ENCODE assay signal across 23 cellular contexts in genomic region chr2:241760301-241760771, GRCh38. TPM values are rescaled to one million over a fixed set of nuclear protein-coding genes. Genes with fewer than 3 reads are reported as not detected.
DNase-seq lines count a peak whose midpoint lies in the region; ATAC-seq, FAIRE-seq and TF ChIP-seq lines count a peak whose summit lies in the region.
"Had no signal": no experiment of that assay in that cellular context is flagged by ENCODE, and none has a peak within 500 bp of the region (broad histone marks: within the 10 kb centered on the region; RNA-seq: fewer than 3 reads in every experiment).

No MANE protein-coding gene starts in this region.

- H3K9me3 Mint-ChIP-seq in stimulated activated naive B cell treated with anti-CD40 and anti-IgM and Interleukin-4, amounts not matched to agents 10 μg/mL and 1 μg/mL and 100 μg/mL, for 72 hours = peaks cover 0 to 2% of the 10 kb centered on the region in 2 donors
- H3K9me3 Mint-ChIP-seq: activated T-cell treated with anti-CD3 and anti-CD28 coated beads, Interleukin-2, amount 50 U/mL, for 4 hours had no signal

- ATAC-seq in right cardiac atrium (no peak), Right ventricle myocardium superior (ENCODE audit: poor library complexity) (no peak), IMR-90 (ENCODE audit: low read depth) (no peak), K562 (no peak), gastroesophageal sphincter (no peak)
- no peak for ATAC-seq in stimulated activated naive B cell treated with anti-CD40 and anti-IgM and Interleukin-4, amounts not matched to agents 10 μg/mL and 1 μg/mL and 100 μg/mL, for 72 hours (replicated peaks)
- ATAC-seq: activated T-cell treated with anti-CD3 and anti-CD28 coated beads, Interleukin-2, amount 50 U/mL, for 4 hours; left lung had no signal

- H3K27me3 ChIP-seq in right cardiac atrium (ENCODE audit: control insufficient read depth, insufficient read depth) = no peaks in the 10 kb centered on the region
- H3K27me3 ChIP-seq in IMR-90 (ENCODE audit: control insufficient read depth, insufficient read depth, low read length) = no peaks in the 10 kb centered on the region
- H3K27me3 ChIP-seq in K562 (ENCODE audit: control insufficient read depth in 2 of 2, insufficient read depth in 2 of 2, low read length in 2 of 2) = no peaks in the 10 kb centered on the region
- H3K27me3 ChIP-seq in gastroesophageal sphincter = no peaks in the 10 kb centered on the region
- H3K27me3 ChIP-seq: left lung, MG63 had no signal

- H2BK20ac ChIP-seq in IMR-90 (ENCODE audit: low read depth, low read length) = no peak overlapping the region

- H3K27ac Mint-ChIP-seq in stimulated activated naive B cell treated with anti-CD40 and anti-IgM and Interleukin-4, amounts not matched to agents 10 μg/mL and 1 μg/mL and 100 μg/mL, for 72 hours = peak overlapping the region; percentile 27
- H3K27ac Mint-ChIP-seq: activated naive CD8-positive, alpha-beta T cell had no signal

- no peak overlapping the region for H3K4me3 ChIP-seq in right cardiac atrium (ENCODE audit: low read length)
- H3K4me3 ChIP-seq in IMR-90 (ENCODE audit: insufficient read depth, low read depth, low read length) = no peak overlapping the region
- no peak overlapping the region for H3K4me3 ChIP-seq in K562
- H3K4me3 ChIP-seq in gastroesophageal sphincter = no peak overlapping the region
- H3K4me3 ChIP-seq: left lung, MG63, smooth muscle cell had no signal

- TF ChIP-seq CTCF in IMR-90 (conservative IDR thresholded peaks at IDR 0.05; ENCODE audit: low read depth, low read length) (no peak), K562 (IDR thresholded peaks at IDR 0.05 in 2 of 3, conservative IDR thresholded peaks at IDR 0.05 in 1 of 3; ENCODE audit: insufficient read depth in 2 of 3, low read depth in 1 of 3, low read length in 3 of 3) (no peak), gastroesophageal sphincter (IDR thresholded peaks at IDR 0.05) (no peak)

- in situ Hi-C loops in IMR-90 (cut with MboI; ENCODE audit: low sequenced_read_pairs) (no loop called here), K562 (cut with MboI) (no loop called here)

- DNase-seq in right cardiac atrium = peak in 2 of 3 donors; percentile 24 to 30
- no peak for DNase-seq in Right ventricle myocardium superior
- no peak for DNase-seq in IMR-90
- no peak for DNase-seq in K562 (ENCODE audit: extremely low read depth in 1 of 4, low spot score in 3 of 4)
- no peak for DNase-seq in stimulated activated naive B cell treated with anti-CD40 and anti-IgM and Interleukin-4, amounts not matched to agents 10 μg/mL and 1 μg/mL and 100 μg/mL, for 72 hours
- no peak for DNase-seq in stimulated activated CD4-positive, alpha-beta T cell treated with anti-CD3 and anti-CD28 coated beads, Interleukin-2, amount 100 ng/mL, for 48 hours
- DNase-seq: activated CD4-positive, alpha-beta T cell treated with anti-CD3 and anti-CD28 coated beads, Interleukin-2, amount 50 U/mL, for 1 hour; activated T-cell treated with anti-CD3 and anti-CD28 coated beads, Interleukin-2, amount 50 U/mL, for 4 hours; EL; HCEC 1CT; MG63; midbrain; NCI-H1436; NCI-H2171; NCI-H526 treated with DMSO at 0.1 percent for 48 hours had no signal

- H3K36me3 ChIP-seq in IMR-90 (ENCODE audit: control insufficient read depth, insufficient read depth, low read length) = peaks cover 33% of the 10 kb centered on the region
- peaks cover 47% of the 10 kb centered on the region; the same call in 2 of the 3 replicates for H3K36me3 ChIP-seq in K562 (ENCODE audit: control insufficient read depth, insufficient read depth, low read length)
- peaks cover 0 to 90% of the 10 kb centered on the region in 2 donors for H3K36me3 ChIP-seq in gastroesophageal sphincter

- H3K9me1 ChIP-seq in IMR-90 (ENCODE audit: insufficient read depth, low read length) = no peaks in the 10 kb centered on the region
- H3K9me1 ChIP-seq in K562 (ENCODE audit: control insufficient read depth, insufficient read depth, low read length) = no peaks in the 10 kb centered on the region

- peaks cover 0 to 2% of the 10 kb centered on the region in 2 donors for H3K4me1 Mint-ChIP-seq in stimulated activated naive B cell treated with anti-CD40 and anti-IgM and Interleukin-4, amounts not matched to agents 10 μg/mL and 1 μg/mL and 100 μg/mL, for 72 hours

- POLR2A ChIA-PET in IMR-90 (lab: Charles Lee; ENCODE audit: unreplicated experiment) = no interaction called here
- POLR2A ChIA-PET in K562 (lab: Yijun Ruan, JAX) = no interaction called here

- no peak for TF ChIP-seq POLR2A in IMR-90 (IDR thresholded peaks at IDR 0.05; ENCODE audit: low read depth, low read length)
- no peak for TF ChIP-seq POLR2A in K562 (conservative IDR thresholded peaks at IDR 0.05)
- TF ChIP-seq POLR2A in gastroesophageal sphincter (IDR thresholded peaks at IDR 0.05) = no peak

- H4K8ac ChIP-seq in IMR-90 (ENCODE audit: low read depth in 2 of 2, low read length in 2 of 2) = no peak overlapping the region

- no peak overlapping the region for H3K23ac ChIP-seq in IMR-90 (ENCODE audit: low read depth, low read length)

- H4K5ac ChIP-seq in IMR-90 (ENCODE audit: low read depth, low read length) = no peak overlapping the region

- H2BK120ac ChIP-seq in IMR-90 (ENCODE audit: low read depth, low read length) = no peak overlapping the region

- intact Hi-C loops in right cardiac atrium (cut with DNase I) = no loop called here
- intact Hi-C loops in Right ventricle myocardium superior (cut with DNase I) = no loop called here
- intact Hi-C loops in IMR-90 (cut with micrococcal nuclease) = no loop called here
- intact Hi-C loops in K562 (cut with micrococcal nuclease) = no loop called here

- H3K4me1 ChIP-seq in right cardiac atrium (ENCODE audit: control insufficient read depth, insufficient read depth, low read length) (no peaks in the 10 kb centered on the region), IMR-90 (ENCODE audit: control insufficient read depth, insufficient read depth, low read length) (no peaks in the 10 kb centered on the region), K562 (replicated peaks in 1 of 2; ENCODE audit: control insufficient read depth in 2 of 2, insufficient read depth in 2 of 2, low read length in 2 of 2) (peaks cover 13 to 23% of the 10 kb centered on the region in 2 experiments), gastroesophageal sphincter (no peaks in the 10 kb centered on the region)
- H3K4me1 ChIP-seq: left lung had no signal

- no peak overlapping the region for H3K18ac ChIP-seq in IMR-90 (ENCODE audit: low read depth, low read length)

- H3K36me3 Mint-ChIP-seq in stimulated activated naive B cell treated with anti-CD40 and anti-IgM and Interleukin-4, amounts not matched to agents 10 μg/mL and 1 μg/mL and 100 μg/mL, for 72 hours = peaks cover 30 to 46% of the 10 kb centered on the region in 2 donors

- H2AK5ac ChIP-seq in IMR-90 (ENCODE audit: low read depth, low read length) = no peak overlapping the region

- H3K14ac ChIP-seq in IMR-90 (replicated peaks; ENCODE audit: low read depth, low read length) = no peak overlapping the region

- CTCF ChIA-PET in IMR-90 (lab: Yijun Ruan, JAX) = no interaction called here
- CTCF ChIA-PET in K562 (lab: Yijun Ruan, JAX; ENCODE audit: low intra/inter-chr PET ratio) = no interaction called here

- TF ChIP-seq EP300 in K562 (IDR thresholded peaks at IDR 0.05; ENCODE audit: low read length) (no peak), gastroesophageal sphincter (IDR thresholded peaks at IDR 0.05) (no peak)

- TF ChIP-seq RAD21 in IMR-90 (IDR thresholded peaks at IDR 0.05; ENCODE audit: low read length) (no peak), K562 (CRISPR knock-in tag; conservative IDR thresholded peaks at IDR 0.05 in 1 of 2, IDR thresholded peaks at IDR 0.05 in 1 of 2) (no peak)

- peaks cover 0 to 5% of the 10 kb centered on the region in 2 experiments; a peak in 1 of 4 replicates for H3K79me1 ChIP-seq in IMR-90 (ENCODE audit: low read depth in 1 of 2, low read length in 2 of 2)

- no peak overlapping the region for H3K4me3 Mint-ChIP-seq in stimulated activated naive B cell treated with anti-CD40 and anti-IgM and Interleukin-4, amounts not matched to agents 10 μg/mL and 1 μg/mL and 100 μg/mL, for 72 hours
- H3K4me3 Mint-ChIP-seq: activated naive CD8-positive, alpha-beta T cell; activated T-cell treated with anti-CD3 and anti-CD28 coated beads, Interleukin-2, amount 50 U/mL, for 4 hours had no signal

- H3K9me3 ChIP-seq in right cardiac atrium (ENCODE audit: control insufficient read depth, low read length) (no peaks in the 10 kb centered on the region), IMR-90 (ENCODE audit: control insufficient read depth, insufficient read depth, low read length) (no peaks in the 10 kb centered on the region), K562 (replicated peaks; ENCODE audit: control insufficient read depth, insufficient read depth, low read depth, low read length) (no peaks in the 10 kb centered on the region), gastroesophageal sphincter (no peaks in the 10 kb centered on the region)
- H3K9me3 ChIP-seq: left lung, MG63 had no signal

- H3K9ac ChIP-seq in IMR-90 (ENCODE audit: low read depth, low read length) (no peak overlapping the region), K562 (ENCODE audit: insufficient read depth in 1 of 2, low read depth in 2 of 2, low read length in 2 of 2) (no peak overlapping the region)

- dilution Hi-C loops in IMR-90 (cut with HindIII; ENCODE audit: low sequenced_read_pairs, unreplicated experiment) = no loop called here

- H3K79me2 ChIP-seq in K562 (ENCODE audit: control insufficient read depth, insufficient read depth, low read length) = no peaks in the 10 kb centered on the region

- H4K91ac ChIP-seq in IMR-90 (ENCODE audit: insufficient read depth, low read depth, low read length) = no peak overlapping the region

- no peak overlapping the region for H2BK15ac ChIP-seq in IMR-90 (ENCODE audit: low read depth, low read length)

- H3K27me3 Mint-ChIP-seq in stimulated activated naive B cell treated with anti-CD40 and anti-IgM and Interleukin-4, amounts not matched to agents 10 μg/mL and 1 μg/mL and 100 μg/mL, for 72 hours = no peaks in the 10 kb centered on the region
- H3K27me3 Mint-ChIP-seq: activated naive CD8-positive, alpha-beta T cell; progenitor cell of endocrine pancreas had no signal

- no peak overlapping the region for H2AK9ac ChIP-seq in IMR-90 (replicated peaks; ENCODE audit: low read depth, low read length, poor library complexity)

- H3K56ac ChIP-seq in IMR-90 (ENCODE audit: extremely low read depth, insufficient read depth, low read length) = no peak overlapping the region

- H2AFZ ChIP-seq in IMR-90 (replicated peaks; ENCODE audit: low read length, poor library complexity) = peak overlapping the region; percentile 32
- no peak overlapping the region for H2AFZ ChIP-seq in K562 (ENCODE audit: low read depth, low read length)

- H2BK5ac ChIP-seq in IMR-90 (ENCODE audit: low read depth, low read length, poor library complexity, severe bottlenecking) = no peak overlapping the region

- no peak overlapping the region for H3K4ac ChIP-seq in IMR-90 (ENCODE audit: low read depth, low read length)

- no peak for FAIRE-seq in K562 (lab: Jason Lieb, UNC)
- FAIRE-seq: TTC549 had no signal

- H3K4me2 ChIP-seq in IMR-90 (ENCODE audit: low read depth, low read length) (no peak overlapping the region), K562 (ENCODE audit: insufficient read depth, low read length) (no peak overlapping the region)
- H3K4me2 ChIP-seq: smooth muscle cell had no signal

- 97% methylated on average over 17 of the region's 17 CpGs for WGBS in right cardiac atrium
- 100% methylated on average over 4 of the region's 17 CpGs; no CpG with 5 or more reads in 1 of the 2 experiments for WGBS in IMR-90 (ENCODE audit: extremely low coverage in 2 of 2, insufficient read length in 1 of 2), 2 experiments
- 98% methylated on average over 9 of the region's 17 CpGs for WGBS in K562 (ENCODE audit: insufficient coverage, low coverage, missing lambda C conversion rate)
- 100% methylated on average over 1 of the region's 17 CpGs; no CpG with 5 or more reads in 1 of the 2 donors for WGBS in gastroesophageal sphincter (ENCODE audit: low coverage in 1 of 2), 2 donors

- H3K27ac ChIP-seq in right cardiac atrium (ENCODE audit: low read length) (no peak overlapping the region), IMR-90 (ENCODE audit: insufficient read depth, low read length) (no peak overlapping the region), K562 (ENCODE audit: extremely low read depth, low read depth, low read length) (no peak overlapping the region), gastroesophageal sphincter (no peak overlapping the region)
- H3K27ac ChIP-seq: left lung had no signal

- no TSS peak for BruUV-seq in IMR-90 (replicated peaks; lab: Mats Ljungman, UMichigan)
- no TSS peak for BruUV-seq in K562 (replicated peaks; lab: Mats Ljungman, UMichigan)

- H4K20me1 ChIP-seq in IMR-90 (ENCODE audit: insufficient read depth, low read length) (peaks cover 7% of the 10 kb centered on the region), K562 (replicated peaks; ENCODE audit: control insufficient read depth, insufficient read depth, low read length) (no peaks in the 10 kb centered on the region)

RNA-seq across cellular contexts. Expression of gene GAL3ST2, which starts 16.3 kb away (rescaled TPM):
- total RNA-seq in right cardiac atrium = under 1 TPM in 2 of 4 donors, not detected in 2; 0.23 to 0.29 TPM
- polyA plus RNA-seq in right cardiac atrium = 0.09 TPM
- total RNA-seq in Right ventricle myocardium superior = not detected
- not detected in 2 replicates for total RNA-seq in IMR-90 (2012; rRNA removed)
- 0.07 TPM in 1 of 2 replicates, not detected in the other for polyA plus RNA-seq in IMR-90 (2012; rRNA removed)
- polyA plus RNA-seq in IMR-90 (2012; cell fraction: cytosol; rRNA removed) = 0.10 TPM in 1 of 2 replicates, not detected in the other
- polyA plus RNA-seq in IMR-90 (2012; cell fraction: nucleus; rRNA removed; ENCODE audit: low replicate concordance) = 0.26 and 0.51 TPM in 2 replicates
- 0.51 and 1.8 TPM in 2 replicates for total RNA-seq in K562 (2011; cell fraction: chromatin; rRNA removed; ENCODE audit: low replicate concordance)
- total RNA-seq in K562 (2011; cell fraction: nucleolus; rRNA removed) = 1.8 and 2.2 TPM in 2 replicates
- total RNA-seq in K562 (2011; cell fraction: nucleoplasm; rRNA removed) = 1.1 TPM in 1 of 2 replicates, not detected in the other
- 0.61 TPM in 1 of 2 replicates, not detected in the other for total RNA-seq in K562 (2014; rRNA removed)
- not detected in 2 replicates for total RNA-seq in K562 (2014; rRNA removed; fragmentation: Illumina TruSeq; extraction: Trizol)
- total RNA-seq in K562 (2015; rRNA removed; fragmentation: Illumina TruSeq; extraction: Trizol) = not detected in 2 replicates
- 0.31 and 0.42 TPM in 2 replicates for total RNA-seq in K562 (2021)
- 0.08 TPM in 1 of 2 replicates, not detected in the other for polyA plus RNA-seq in K562 (2011; rRNA removed)
- polyA plus RNA-seq in K562 (2011; cell fraction: cytosol; rRNA removed) = not detected in 2 replicates
- 0.15 and 0.43 TPM in 2 replicates for polyA plus RNA-seq in K562 (2011; cell fraction: nucleus; rRNA removed)
- polyA plus RNA-seq in K562 (2012) = 0.90 and 1.00 TPM in 2 replicates
- not detected in 2 replicates for polyA plus RNA-seq in K562 (2014; fragmentation: Illumina TruSeq; extraction: Trizol)
- not detected for polyA plus RNA-seq in K562 (2014; fragmentation: Nextera tagmentation; extraction: Ambion mirVana)
- polyA plus RNA-seq in K562 (2014; rRNA removed) = 0.38 TPM in 1 of 2 replicates, not detected in the other
- not detected in 2 replicates for polyA minus RNA-seq in K562 (2011; rRNA and poly(A)+ RNA removed)
- not detected in 2 replicates for polyA minus RNA-seq in K562 (2011; cell fraction: cytosol; rRNA and poly(A)+ RNA removed)
- polyA minus RNA-seq in K562 (2011; cell fraction: nucleus; rRNA and poly(A)+ RNA removed) = 0.33 and 0.67 TPM in 2 replicates
- under 1 TPM in 1 of 4 donors, not detected in 3; 0.40 TPM for total RNA-seq in gastroesophageal sphincter
- total RNA-seq: left lung, smooth muscle cell had no signal
- polyA plus RNA-seq: BJ, neural cell had no signal

RNA-seq across cellular contexts. Expression of gene D2HGDH, which starts 25.9 kb away (rescaled TPM):
- total RNA-seq in right cardiac atrium = 10 to 100 TPM; 16.1 to 22.3 (median 18.3) TPM
- 16.0 TPM for polyA plus RNA-seq in right cardiac atrium
- total RNA-seq in Right ventricle myocardium superior = 19.0 TPM
- 6.3 and 8.3 TPM in 2 replicates for total RNA-seq in IMR-90 (2012; rRNA removed)
- 22.1 and 23.0 TPM in 2 replicates for polyA plus RNA-seq in IMR-90 (2012; rRNA removed)
- polyA plus RNA-seq in IMR-90 (2012; cell fraction: cytosol; rRNA removed) = 18.3 and 27.2 TPM in 2 replicates
- 193 and 430 TPM in 2 replicates for polyA plus RNA-seq in IMR-90 (2012; cell fraction: nucleus; rRNA removed; ENCODE audit: low replicate concordance)
- total RNA-seq in K562 (2011; cell fraction: chromatin; rRNA removed; ENCODE audit: low replicate concordance) = 47.1 and 160 TPM in 2 replicates
- 99.4 and 106 TPM in 2 replicates for total RNA-seq in K562 (2011; cell fraction: nucleolus; rRNA removed)
- 49.9 and 63.9 TPM in 2 replicates for total RNA-seq in K562 (2011; cell fraction: nucleoplasm; rRNA removed)
- 22.4 and 23.3 TPM in 2 replicates for total RNA-seq in K562 (2014; rRNA removed)
- 1.7 and 4.4 TPM in 2 replicates for total RNA-seq in K562 (2014; rRNA removed; fragmentation: Illumina TruSeq; extraction: Trizol)
- total RNA-seq in K562 (2015; rRNA removed; fragmentation: Illumina TruSeq; extraction: Trizol) = 10.3 and 10.9 TPM in 2 replicates
- total RNA-seq in K562 (2021) = 26.0 and 30.8 TPM in 2 replicates
- 15.2 and 25.7 TPM in 2 replicates for polyA plus RNA-seq in K562 (2011; rRNA removed)
- 10.4 and 20.9 TPM in 2 replicates for polyA plus RNA-seq in K562 (2011; cell fraction: cytosol; rRNA removed)
- 136 and 197 TPM in 2 replicates for polyA plus RNA-seq in K562 (2011; cell fraction: nucleus; rRNA removed)
- 28.7 and 36.6 TPM in 2 replicates for polyA plus RNA-seq in K562 (2012)
- polyA plus RNA-seq in K562 (2014; fragmentation: Illumina TruSeq; extraction: Trizol) = 5.1 and 10.1 TPM in 2 replicates
- under 1 TPM; 0.39 to 0.52 TPM for polyA plus RNA-seq in K562 (2014; fragmentation: Nextera tagmentation; extraction: Ambion mirVana)
- polyA plus RNA-seq in K562 (2014; rRNA removed) = 26.5 and 29.0 TPM in 2 replicates
- polyA minus RNA-seq in K562 (2011; rRNA and poly(A)+ RNA removed) = 4.4 and 10.4 TPM in 2 replicates
- polyA minus RNA-seq in K562 (2011; cell fraction: cytosol; rRNA and poly(A)+ RNA removed) = 14.4 and 21.0 TPM in 2 replicates
- 33.7 and 35.7 TPM in 2 replicates for polyA minus RNA-seq in K562 (2011; cell fraction: nucleus; rRNA and poly(A)+ RNA removed)
- 10 to 100 TPM; 12.5 to 21.8 (median 13.3) TPM for total RNA-seq in gastroesophageal sphincter

RNA-seq across cellular contexts. Expression of gene NEU4, which starts 48.7 kb away (rescaled TPM):
- 1 to 10 TPM in 1 of 4 donors, under 1 TPM in 2, not detected in 1; 0.17 to 1.4 (median 0.84) TPM for total RNA-seq in right cardiac atrium
- polyA plus RNA-seq in right cardiac atrium = 0.68 TPM
- total RNA-seq in Right ventricle myocardium superior = not detected
- not detected in 2 replicates for total RNA-seq in IMR-90 (2012; rRNA removed)
- polyA plus RNA-seq in IMR-90 (2012; rRNA removed) = not detected in 2 replicates
- polyA plus RNA-seq in IMR-90 (2012; cell fraction: cytosol; rRNA removed) = not detected in 2 replicates
- 0.07 TPM in 2 replicates for polyA plus RNA-seq in IMR-90 (2012; cell fraction: nucleus; rRNA removed; ENCODE audit: low replicate concordance)
- total RNA-seq in K562 (2011; cell fraction: chromatin; rRNA removed; ENCODE audit: low replicate concordance) = 1.3 TPM in 1 of 2 replicates, not detected in the other
- total RNA-seq in K562 (2011; cell fraction: nucleolus; rRNA removed) = 0.50 and 0.66 TPM in 2 replicates
- 0.29 and 1.1 TPM in 2 replicates for total RNA-seq in K562 (2011; cell fraction: nucleoplasm; rRNA removed)
- not detected in 2 replicates for total RNA-seq in K562 (2014; rRNA removed)
- total RNA-seq in K562 (2014; rRNA removed; fragmentation: Illumina TruSeq; extraction: Trizol) = not detected in 2 replicates
- total RNA-seq in K562 (2015; rRNA removed; fragmentation: Illumina TruSeq; extraction: Trizol) = not detected in 2 replicates
- total RNA-seq in K562 (2021) = 0.38 and 0.40 TPM in 2 replicates
- polyA plus RNA-seq in K562 (2011; rRNA removed) = 0.12 TPM in 1 of 2 replicates, not detected in the other
- polyA plus RNA-seq in K562 (2011; cell fraction: cytosol; rRNA removed) = 0.12 and 0.21 TPM in 2 replicates
- 0.14 and 0.65 TPM in 2 replicates for polyA plus RNA-seq in K562 (2011; cell fraction: nucleus; rRNA removed)
- polyA plus RNA-seq in K562 (2012) = 0.55 and 1.1 TPM in 2 replicates
- not detected in 2 replicates for polyA plus RNA-seq in K562 (2014; fragmentation: Illumina TruSeq; extraction: Trizol)
- not detected for polyA plus RNA-seq in K562 (2014; fragmentation: Nextera tagmentation; extraction: Ambion mirVana)
- 0.01 TPM in 1 of 2 replicates, not detected in the other for polyA plus RNA-seq in K562 (2014; rRNA removed)
- not detected in 2 replicates for polyA minus RNA-seq in K562 (2011; rRNA and poly(A)+ RNA removed)
- polyA minus RNA-seq in K562 (2011; cell fraction: cytosol; rRNA and poly(A)+ RNA removed) = not detected in 2 replicates
- polyA minus RNA-seq in K562 (2011; cell fraction: nucleus; rRNA and poly(A)+ RNA removed) = 0.27 TPM in 1 of 2 replicates, not detected in the other
- total RNA-seq in gastroesophageal sphincter = 1 to 10 TPM in 1 of 4 donors, under 1 TPM in 1, not detected in 2; 0.47 to 2.0 TPM
- total RNA-seq: smooth muscle cell had no signal
- polyA plus RNA-seq: BJ, neural cell had no signal

RNA-seq across cellular contexts. Expression of gene ING5, which starts 58.5 kb away (rescaled TPM):
- total RNA-seq in right cardiac atrium (10 to 100 TPM; 20.8 to 21.7 (median 21.0) TPM), Right ventricle myocardium superior (18.0 TPM), IMR-90 (2012; rRNA removed) (16.7 and 38.9 TPM in 2 replicates), K562 (2014; rRNA removed) (28.7 and 30.5 TPM in 2 replicates), K562 (2014; rRNA removed; fragmentation: Illumina TruSeq; extraction: Trizol) (23.2 and 27.9 TPM in 2 replicates), K562 (2015; rRNA removed; fragmentation: Illumina TruSeq; extraction: Trizol) (26.9 and 28.4 TPM in 2 replicates), K562 (2021) (25.1 and 27.5 TPM in 2 replicates), gastroesophageal sphincter (10 to 100 TPM; 18.0 to 46.7 (median 35.5) TPM)
- polyA plus RNA-seq in right cardiac atrium (25.6 TPM), IMR-90 (2012; rRNA removed) (36.1 and 36.5 TPM in 2 replicates), K562 (2011; rRNA removed) (32.0 and 37.2 TPM in 2 replicates), K562 (2014; fragmentation: Illumina TruSeq; extraction: Trizol) (21.9 and 23.2 TPM in 2 replicates), K562 (2014; fragmentation: Nextera tagmentation; extraction: Ambion mirVana) (10 to 100 TPM; 10.4 to 13.2 TPM), K562 (2014; rRNA removed) (53.3 and 73.4 TPM in 2 replicates)
- 28.4 and 31.1 TPM in 2 replicates for polyA plus RNA-seq in IMR-90 (2012; cell fraction: cytosol; rRNA removed)
- polyA plus RNA-seq in IMR-90 (2012; cell fraction: nucleus; rRNA removed; ENCODE audit: low replicate concordance) = 107 and 146 TPM in 2 replicates
- 115 and 209 TPM in 2 replicates for total RNA-seq in K562 (2011; cell fraction: chromatin; rRNA removed; ENCODE audit: low replicate concordance)
- 112 and 114 TPM in 2 replicates for total RNA-seq in K562 (2011; cell fraction: nucleolus; rRNA removed)
- 67.4 and 95.2 TPM in 2 replicates for total RNA-seq in K562 (2011; cell fraction: nucleoplasm; rRNA removed)
- 27.3 and 27.8 TPM in 2 replicates for polyA plus RNA-seq in K562 (2011; cell fraction: cytosol; rRNA removed)
- 77.4 and 82.1 TPM in 2 replicates for polyA plus RNA-seq in K562 (2011; cell fraction: nucleus; rRNA removed)
- polyA plus RNA-seq in K562 (2012) = 23.3 and 29.6 TPM in 2 replicates
- 33.2 and 34.8 TPM in 2 replicates for polyA minus RNA-seq in K562 (2011; rRNA and poly(A)+ RNA removed)
- polyA minus RNA-seq in K562 (2011; cell fraction: cytosol; rRNA and poly(A)+ RNA removed) = 17.5 and 22.4 TPM in 2 replicates
- polyA minus RNA-seq in K562 (2011; cell fraction: nucleus; rRNA and poly(A)+ RNA removed) = 22.6 and 23.5 TPM in 2 replicates

Comparison
In these comparisons a context has a peak if more than half of its experiments do, and no peak if none do; other contexts are left out.
1. DNase-seq: peak in right cardiac atrium (2 of 3); none in Right ventricle myocardium superior (single experiment), IMR-90 (single experiment), K562 (0 of 4), stimulated activated naive B cell treated with anti-CD40 and anti-IgM and Interleukin-4, amounts not matched to agents 10 μg/mL and 1 μg/mL and 100 μg/mL, for 72 hours (single experiment) and stimulated activated CD4-positive, alpha-beta T cell treated with anti-CD3 and anti-CD28 coated beads, Interleukin-2, amount 100 ng/mL, for 48 hours (0 of 2).